8 cellular contexts compared by ENCODE assay signal in the genomic region with DNA sequence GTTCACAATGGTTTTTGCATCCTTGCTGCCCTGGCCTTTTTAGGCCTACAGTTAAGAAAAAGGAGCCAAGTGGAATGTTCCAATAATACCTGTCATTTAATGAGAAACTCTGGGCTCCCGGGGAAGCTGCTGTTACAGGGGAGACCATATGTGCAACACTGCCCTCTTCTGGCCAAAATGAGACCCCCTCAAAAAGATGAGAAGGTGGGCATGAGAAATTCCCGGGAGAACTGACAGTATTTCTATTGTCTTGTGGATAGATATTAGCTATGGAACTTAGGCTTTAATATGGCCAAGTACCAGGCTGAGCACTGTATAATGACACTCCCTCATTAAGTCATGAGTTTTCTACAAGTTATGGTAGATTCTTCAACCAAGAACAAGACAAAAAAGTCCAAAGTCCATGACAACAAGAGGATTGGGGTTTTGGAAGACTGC.
DNase-seq lines count a peak whose midpoint lies in the region; ATAC-seq, FAIRE-seq and TF ChIP-seq lines count a peak whose summit lies in the region.

No MANE protein-coding gene starts in this region.

- no peak for ATAC-seq in HG03196 (IDR thresholded peaks at IDR 0.05; ENCODE audit: unreplicated experiment)
- no peak for ATAC-seq in GM18505 (IDR thresholded peaks at IDR 0.05; ENCODE audit: unreplicated experiment)

- peak; percentile 53 to 74 (median 61) for TF ChIP-seq CTCF in ovary (IDR thresholded peaks at IDR 0.05)

- peaks cover 4% of the 10 kb centered on the region for H3K4me1 ChIP-seq in ovary (ENCODE audit: insufficient read depth)

- no peak overlapping the region for H3K27ac ChIP-seq in ovary

- no peaks in the 10 kb centered on the region for H3K27me3 ChIP-seq in ovary

- no peaks in the 10 kb centered on the region for H3K36me3 ChIP-seq in ovary

- 9 to 11% (median 9%) methylated on average over 2 of the region's 2 CpGs for WGBS in ovary, 3 donors

- intact Hi-C loops in ovary (cut with DNase I), result loop anchor here (5.0 to 10.0 kb wide), 8 partner anchors 117 to 637 kb away; no protein-coding TSS in a partner anchor

- no peak overlapping the region for H3K4me3 ChIP-seq in ovary

- DNase-seq in Ammon's horn (ENCODE audit: low spot score), result peak; percentile 69
- DNase-seq in GM18507 (ENCODE audit: extremely low spot score, insufficient read length, low read depth), result peak; percentile 37
- DNase-seq in NCI-H510A (lab: John Stamatoyannopoulos, UW), result peak; percentile 44
- DNase-seq in activated CD8-positive, alpha-beta memory T cell treated with anti-CD3 and anti-CD28 coated beads, Interleukin-2, amount 50 U/mL, for 1 hour (ENCODE audit: extremely low read depth), result peak; percentile 4
- peak; percentile 58 for DNase-seq in fibroblast of peridontal ligament (ENCODE audit: extremely low read depth)
- peak; percentile 56 to 78 (median 62) for DNase-seq in ovary

- no peaks in the 10 kb centered on the region for H3K9me3 ChIP-seq in ovary

- TF ChIP-seq POLR2A in ovary (IDR thresholded peaks at IDR 0.05), result no peak
- no peak for TF ChIP-seq POLR2A in GM18505 (IDR thresholded peaks at IDR 0.05; ENCODE audit: borderline replicate concordance, extremely low read depth, insufficient read depth, insufficient read length)

- no peak for TF ChIP-seq EP300 in ovary (IDR thresholded peaks at IDR 0.05)

- peak; percentile 70 for FAIRE-seq in GM18507 (lab: Jason Lieb, UNC)

Comparison
In these comparisons a context has a peak if more than half of its experiments do, and no peak if none do; other contexts are left out.
1. DNase-seq: peak in every context shown above with its lines; median percentile 69 in Ammon's horn; 62 in ovary; 58 in fibroblast of peridontal ligament; 44 in NCI-H510A; 37 in GM18507; 4 in activated CD8-positive, alpha-beta memory T cell treated with anti-CD3 and anti-CD28 coated beads, Interleukin-2, amount 50 U/mL, for 1 hour.